In the genomic region with DNA sequence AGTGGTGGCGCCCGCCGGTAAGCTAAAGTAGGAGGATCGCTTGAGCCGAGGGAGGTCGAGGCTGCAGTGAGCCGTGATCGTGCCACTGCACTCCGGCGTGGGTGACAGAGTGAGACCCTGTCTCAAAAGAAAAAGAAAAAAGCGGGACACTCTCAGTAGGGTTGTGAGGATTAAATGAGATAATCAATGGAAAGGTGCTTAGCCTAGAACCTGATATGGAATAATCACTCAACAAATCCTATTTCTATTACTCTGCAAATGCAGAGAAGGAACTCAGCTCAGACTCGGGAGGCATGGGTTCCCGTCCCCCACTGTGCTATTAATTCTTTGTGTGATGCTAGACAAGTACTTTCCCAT, we compare ENCODE assay signal across 9 cellular contexts. TPM values are rescaled to one million over a fixed set of nuclear protein-coding genes. Genes with fewer than 3 reads are reported as not detected.
DNase-seq lines count a peak whose midpoint lies in the region; ATAC-seq and TF ChIP-seq lines count a peak whose summit lies in the region.
"Had no signal": no experiment of that assay in that cellular context is flagged by ENCODE, and none has a peak within 500 bp of the region (broad histone marks: within the 10 kb centered on the region; RNA-seq: fewer than 3 reads in every experiment).

No MANE protein-coding gene starts in this region.

- no peaks in the 10 kb centered on the region for H3K9me3 Mint-ChIP-seq in stimulated activated naive CD8-positive, alpha-beta T cell treated with anti-CD3 and anti-CD28 coated beads, Interleukin-15, Interleukin-2, amounts not matched to agents 100 ng/mL and 50 ng/mL, for 24 hours
- H3K9me3 Mint-ChIP-seq in naive B cell, result peaks cover 0 to under 1% (median 0%) of the 10 kb centered on the region in 7 donors

- no peak for ATAC-seq in stimulated activated naive CD8-positive, alpha-beta T cell treated with anti-CD3 and anti-CD28 coated beads, Interleukin-15, Interleukin-2, amounts not matched to agents 100 U/mL and 50 U/mL, for 24 hours
- ATAC-seq in naive B cell (ENCODE audit: low read depth in 2 of 2), result no peak
- ATAC-seq in GM18867 (IDR thresholded peaks at IDR 0.05; ENCODE audit: unreplicated experiment), result no peak

- peak overlapping the region; percentile 97 for H3K4me3 Mint-ChIP-seq in stimulated activated naive CD8-positive, alpha-beta T cell treated with anti-CD3 and anti-CD28 coated beads, Interleukin-15, Interleukin-2, amounts not matched to agents 100 ng/mL and 50 ng/mL, for 24 hours
- H3K4me3 Mint-ChIP-seq in naive B cell, result peak overlapping the region; percentile 91 to 99 (median 96)

- peak overlapping the region; percentile 83 to 97 for H3K27ac ChIP-seq in coronary artery

- TF ChIP-seq CTCF in coronary artery (IDR thresholded peaks at IDR 0.05), result no peak

- H3K27ac Mint-ChIP-seq in stimulated activated naive CD8-positive, alpha-beta T cell treated with anti-CD3 and anti-CD28 coated beads, Interleukin-15, Interleukin-2, amounts not matched to agents 100 ng/mL and 50 ng/mL, for 24 hours, result no peak overlapping the region
- H3K27ac Mint-ChIP-seq in naive B cell, result peak overlapping the region; percentile 80 to 94 (median 91)

- H3K27me3 Mint-ChIP-seq in stimulated activated naive CD8-positive, alpha-beta T cell treated with anti-CD3 and anti-CD28 coated beads, Interleukin-15, Interleukin-2, amounts not matched to agents 100 ng/mL and 50 ng/mL, for 24 hours, result no peaks in the 10 kb centered on the region
- no peaks in the 10 kb centered on the region for H3K27me3 Mint-ChIP-seq in naive B cell

- no peak for DNase-seq in stimulated activated naive CD8-positive, alpha-beta T cell treated with anti-CD3 and anti-CD28 coated beads, Interleukin-15, Interleukin-2, amounts not matched to agents 100 U/mL and 50 U/mL, for 24 hours
- DNase-seq in coronary artery (ENCODE audit: low spot score) (no peak), naive B cell (peak; percentile 2), HuH-7 (ENCODE audit: low spot score) (no peak), NCI-H1417 (lab: John Stamatoyannopoulos, UW) (no peak), HuH-7.5 (ENCODE audit: low spot score) (no peak)

- peak overlapping the region; percentile 94 for H3K4me3 ChIP-seq in coronary artery

- no peaks in the 10 kb centered on the region for H3K36me3 Mint-ChIP-seq in stimulated activated naive CD8-positive, alpha-beta T cell treated with anti-CD3 and anti-CD28 coated beads, Interleukin-15, Interleukin-2, amounts not matched to agents 100 ng/mL and 50 ng/mL, for 24 hours (ENCODE audit: low read depth)
- peaks cover 0 to 5% of the 10 kb centered on the region in 2 donors for H3K36me3 Mint-ChIP-seq in naive B cell

- H3K4me1 Mint-ChIP-seq in stimulated activated naive CD8-positive, alpha-beta T cell treated with anti-CD3 and anti-CD28 coated beads, Interleukin-15, Interleukin-2, amounts not matched to agents 100 ng/mL and 50 ng/mL, for 24 hours (ENCODE audit: low read depth), result peaks cover 32% of the 10 kb centered on the region
- H3K4me1 Mint-ChIP-seq in naive B cell, result peaks cover 18 to 26% (median 26%) of the 10 kb centered on the region in 3 donors

RNA-seq across cellular contexts. Expression of a gene that starts 0.5 kb away (rescaled TPM):
- polyA plus RNA-seq in naive B cell (ENCODE audit: low read depth in 6 of 6), result 10 to 100 TPM in 1 of 6 donors, 1 to 10 TPM in 5; 1.3 to 14.1 (median 7.0) TPM

RNA-seq across cellular contexts. Expression of a gene that starts 48.1 kb away (rescaled TPM):
- not detected for polyA plus RNA-seq in naive B cell (ENCODE audit: low read depth in 6 of 6)
- polyA plus RNA-seq: liver had no signal
